ENCODE assay signal across 35 cellular contexts in the genomic region with DNA sequence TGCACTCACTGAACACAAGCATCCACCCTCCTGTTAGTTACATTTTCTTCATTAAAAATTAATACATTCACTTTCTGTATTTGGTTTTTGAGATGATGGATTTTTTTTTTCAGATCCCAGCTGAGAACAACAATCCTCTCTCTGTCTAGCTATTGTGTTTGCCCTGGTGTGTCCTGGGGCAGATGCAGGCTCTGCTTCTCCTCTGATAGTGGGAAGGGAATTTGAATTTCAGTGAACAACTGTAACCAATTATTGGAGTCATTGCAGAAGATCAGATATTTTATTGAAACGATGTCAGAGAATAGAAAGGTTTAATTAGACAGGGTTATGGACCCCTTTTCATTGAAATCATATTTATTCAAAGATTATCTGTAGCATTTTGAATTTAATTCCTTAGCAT. TPM values are rescaled to one million over a fixed set of nuclear protein-coding genes. Genes with fewer than 3 reads are reported as not detected.
"Had no signal": no experiment of that assay in that cellular context is flagged by ENCODE, and none has a peak within 500 bp of the region (broad histone marks: within the 10 kb centered on the region; RNA-seq: fewer than 3 reads in every experiment).

No MANE protein-coding gene starts in this region.

- ATAC-seq: activated CD4-positive, CD25-positive, alpha-beta regulatory T cell treated with anti-CD3 and anti-CD28 coated beads, Interleukin-2, amount 50 U/mL, for 24 hours; activated CD8-positive, alpha-beta memory T cell treated with anti-CD3 and anti-CD28 coated beads, Interleukin-2, amount 10 ng/mL, durations not matched to agents 7 days and 5 days; activated CD8-positive, alpha-beta T cell treated with anti-CD3 and anti-CD28 coated beads, Interleukin-2, amount 10 ng/mL, durations not matched to agents 7 days and 5 days; activated naive CD4-positive, alpha-beta T cell treated with anti-CD3 and anti-CD28 coated beads, Interleukin-2, amount 50 U/mL, for 72 hours; effector memory CD8-positive, alpha-beta T cell; gastrocnemius medialis; heart left ventricle; T-helper 17 cell had no signal

- H3K9me3 ChIP-seq: ascending aorta, breast epithelium, esophagus squamous epithelium, gastrocnemius medialis had no signal

- H3K4me3 ChIP-seq: ascending aorta, breast epithelium, cardiac muscle cell, esophagus squamous epithelium, gastrocnemius medialis, heart left ventricle had no signal

- FAIRE-seq: colon had no signal

- H3K27ac ChIP-seq: ascending aorta, breast epithelium, cardiac muscle cell, epithelial cell of prostate, esophagus squamous epithelium, gastrocnemius medialis, heart left ventricle, WERI-Rb-1 had no signal

- H3K36me3 ChIP-seq: ascending aorta, breast epithelium, cardiac muscle cell, esophagus squamous epithelium, gastrocnemius medialis, heart left ventricle, WERI-Rb-1 had no signal

- H3K27me3 ChIP-seq: ascending aorta, breast epithelium, cardiac muscle cell, gastrocnemius medialis had no signal

- DNase-seq: activated B cell treated with CpG ODN at 0.5 μM for 24 hours; activated CD4-positive, alpha-beta memory T cell treated with anti-CD3 and anti-CD28 coated beads for 36 hours; activated CD4-positive, alpha-beta T cell treated with anti-CD3 and anti-CD28 coated beads, Interleukin-2, amount 10 ng/mL, durations not matched to agents 24 days and 14 days; activated CD8-positive, alpha-beta memory T cell treated with anti-CD3 and anti-CD28 coated beads, Interleukin-2, amount 10 ng/mL, durations not matched to agents 7 days and 5 days; activated CD8-positive, alpha-beta memory T cell treated with anti-CD3 and anti-CD28 coated beads, Interleukin-2, amount 50 U/mL, for 4 hours; activated CD8-positive, alpha-beta T cell treated with anti-CD3 and anti-CD28 coated beads, Interleukin-2, amount 10 ng/mL, durations not matched to agents 7 days and 5 days; activated gamma-delta T cell; activated naive CD4-positive, alpha-beta T cell; activated naive CD4-positive, alpha-beta T cell treated with anti-CD3 and anti-CD28 coated beads, Interleukin-2, amount 10 ng/mL, durations not matched to agents 7 days and 5 days; activated naive CD8-positive, alpha-beta T cell treated with anti-CD3 and anti-CD28 coated beads, Interleukin-2, amount 10 ng/mL, durations not matched to agents 7 days and 5 days; activated T-cell treated with anti-CD3 and anti-CD28 coated beads, Interleukin-2, amount 50 U/mL, for 1 hour; activated T-cell treated with anti-CD3 and anti-CD28 coated beads, Interleukin-2, amount 50 U/mL, for 48 hours; cortex of kidney; dermis blood vessel endothelial cell; effector CD4-positive, alpha-beta T cell; effector memory CD8-positive, alpha-beta T cell; esophagus squamous epithelium; gastrocnemius medialis; glutamatergic neuron; heart left ventricle; T-helper 1 cell; T-helper 17 cell; T1000; WERI-Rb-1 had no signal

- H3K4me1 ChIP-seq: ascending aorta, breast epithelium, gastrocnemius medialis, heart left ventricle had no signal

RNA-seq across cellular contexts. Expression of a gene that starts 33.1 kb away (rescaled TPM):
- total RNA-seq: activated B cell treated with CpG ODN at 0.5 μM for 24 hours; activated CD4-positive, alpha-beta memory T cell treated with anti-CD3 and anti-CD28 coated beads for 36 hours; activated CD4-positive, alpha-beta T cell treated with anti-CD3 and anti-CD28 coated beads, Interleukin-2, amount 10 ng/mL, durations not matched to agents 24 days and 14 days; activated CD8-positive, alpha-beta memory T cell treated with anti-CD3 and anti-CD28 coated beads for 36 hours; activated CD8-positive, alpha-beta memory T cell treated with anti-CD3 and anti-CD28 coated beads, Interleukin-2, amount 10 ng/mL, durations not matched to agents 7 days and 5 days; activated CD8-positive, alpha-beta T cell treated with anti-CD3 and anti-CD28 coated beads, Interleukin-2, amount 10 ng/mL, durations not matched to agents 7 days and 5 days; activated naive CD4-positive, alpha-beta T cell treated with anti-CD3 and anti-CD28 coated beads, Interleukin-2, amount 50 U/mL, for 72 hours; activated naive CD8-positive, alpha-beta T cell treated with anti-CD3 and anti-CD28 coated beads, Interleukin-2, amount 10 ng/mL, durations not matched to agents 7 days and 5 days; activated T-helper 1 cell treated with anti-CD3 and anti-CD28 coated beads, Interleukin-12 subunit alpha, Interleukin-12 subunit beta, Interleukin-2, Interleukin-4 antibody, amounts not matched to agents 30 ng/mL and 10 ng/mL and 1 ng/mL, durations not matched to agents 14 hours and 24 hours and 36 hours; dermis blood vessel endothelial cell; fibroblast of villous mesenchyme had no signal
- polyA plus RNA-seq: fibroblast of lung had no signal
